ENCODE assay signal across 12 cellular contexts in genomic region chr4:81454498-81454897, GRCh38. TPM values are rescaled to one million over a fixed set of nuclear protein-coding genes. Genes with fewer than 3 reads are reported as not detected.
DNase-seq lines count a peak whose midpoint lies in the region; ATAC-seq, FAIRE-seq and TF ChIP-seq lines count a peak whose summit lies in the region.
"Had no signal": no experiment of that assay in that cellular context is flagged by ENCODE, and none has a peak within 500 bp of the region (broad histone marks: within the 10 kb centered on the region; RNA-seq: fewer than 3 reads in every experiment).

No MANE protein-coding gene starts in this region.

- peak overlapping the region in 1 of 2 donors; percentile 20 for H3K27ac ChIP-seq in small intestine (ENCODE audit: low read depth in 1 of 2, low read length in 1 of 2)
- H3K27ac ChIP-seq in gastroesophageal sphincter: no peak overlapping the region
- no peak overlapping the region for H3K27ac ChIP-seq in effector memory CD4-positive, alpha-beta T cell (ENCODE audit: insufficient read depth, low read length, poor library complexity, severe bottlenecking)
- H3K27ac ChIP-seq: HL-60, left ventricle myocardium inferior, psoas muscle had no signal

- ATAC-seq in gastroesophageal sphincter (no peak), left lobe of liver (no peak)
- ATAC-seq: psoas muscle had no signal

- TF ChIP-seq CTCF in NB4 (IDR thresholded peaks at IDR 0.05; ENCODE audit: low read depth, low read length) (no peak), gastroesophageal sphincter (IDR thresholded peaks at IDR 0.05) (no peak)

- intact Hi-C loops in activated naive CD4-positive, alpha-beta T cell treated with anti-CD3 and anti-CD28 coated beads for 36 hours (cut with micrococcal nuclease): no loop called here

- CTCF ChIA-PET in activated naive CD4-positive, alpha-beta T cell treated with anti-CD3 and anti-CD28 coated beads for 36 hours (lab: Charles Lee): interaction anchor here (1.0 to 1.9 kb wide), 3 partner anchors 13 to 299 kb away, joined by 3 to 11 read pairs (median 4); no protein-coding TSS in a partner anchor

- peak overlapping the region; percentile 68 for H3K27ac Mint-ChIP-seq in activated naive CD4-positive, alpha-beta T cell treated with anti-CD3 and anti-CD28 coated beads for 36 hours

- FAIRE-seq in small intestine (lab: Jason Lieb, UNC): no peak

- no peaks in the 10 kb centered on the region for H3K27me3 ChIP-seq in small intestine (ENCODE audit: control insufficient read depth in 2 of 2, insufficient read depth in 2 of 2, low read length in 2 of 2)
- no peaks in the 10 kb centered on the region; the same call in 1 of the 2 replicates for H3K27me3 ChIP-seq in HAP-1 (ENCODE audit: low read depth)
- H3K27me3 ChIP-seq in gastroesophageal sphincter: no peaks in the 10 kb centered on the region
- H3K27me3 ChIP-seq in effector memory CD4-positive, alpha-beta T cell (replicated peaks; ENCODE audit: control insufficient read depth, insufficient read depth, low read length, poor library complexity, severe bottlenecking): no peaks in the 10 kb centered on the region

- H3K36me3 ChIP-seq in small intestine (ENCODE audit: control insufficient read depth in 2 of 2, insufficient read depth in 2 of 2, low read length in 2 of 2) (peaks cover 3 to 22% of the 10 kb centered on the region in 2 donors), HAP-1 (replicated peaks) (no peaks in the 10 kb centered on the region), gastroesophageal sphincter (peaks cover 0 to 75% of the 10 kb centered on the region in 2 donors)
- H3K36me3 ChIP-seq in effector memory CD4-positive, alpha-beta T cell (ENCODE audit: control insufficient read depth, insufficient read depth, low read length): peaks cover 7% of the 10 kb centered on the region

- H3K36me3 Mint-ChIP-seq in activated naive CD4-positive, alpha-beta T cell treated with anti-CD3 and anti-CD28 coated beads for 36 hours (ENCODE audit: low read depth): peaks cover 43% of the 10 kb centered on the region

- in situ Hi-C loops in HAP-1 (cut with MboI; ENCODE audit: low sequenced_read_pairs): no loop called here

- no peaks in the 10 kb centered on the region for H3K9me3 Mint-ChIP-seq in activated naive CD4-positive, alpha-beta T cell treated with anti-CD3 and anti-CD28 coated beads for 36 hours

- no peaks in the 10 kb centered on the region for H3K27me3 Mint-ChIP-seq in activated naive CD4-positive, alpha-beta T cell treated with anti-CD3 and anti-CD28 coated beads for 36 hours (ENCODE audit: low read depth)

- H3K4me3 Mint-ChIP-seq in activated naive CD4-positive, alpha-beta T cell treated with anti-CD3 and anti-CD28 coated beads for 36 hours: no peak overlapping the region

- H3K9me3 ChIP-seq in small intestine (ENCODE audit: control insufficient read depth, low read depth) (no peaks in the 10 kb centered on the region), HAP-1 (no peaks in the 10 kb centered on the region), gastroesophageal sphincter (no peaks in the 10 kb centered on the region)
- no peaks in the 10 kb centered on the region for H3K9me3 ChIP-seq in effector memory CD4-positive, alpha-beta T cell (ENCODE audit: control insufficient read depth, low read length)
- H3K9me3 ChIP-seq: left ventricle myocardium inferior, psoas muscle had no signal

- H3K4me3 ChIP-seq in NB4 (ENCODE audit: low read depth, low read length) (no peak overlapping the region), small intestine (ENCODE audit: low read depth in 1 of 2, low read length in 2 of 2) (no peak overlapping the region), HAP-1 (no peak overlapping the region), gastroesophageal sphincter (no peak overlapping the region)
- no peak overlapping the region for H3K4me3 ChIP-seq in effector memory CD4-positive, alpha-beta T cell (ENCODE audit: insufficient read depth, low read depth, low read length, poor library complexity, severe bottlenecking)
- H3K4me3 ChIP-seq: left ventricle myocardium inferior, psoas muscle had no signal

- DNase-seq in Daoy (ENCODE audit: low read depth): peak; percentile 13
- peak; percentile 62 for DNase-seq in NB4 (ENCODE audit: low read depth)
- DNase-seq in activated naive CD4-positive, alpha-beta T cell treated with anti-CD3 and anti-CD28 coated beads for 36 hours: peak; percentile 76
- peak; percentile 72 for DNase-seq in small intestine
- no peak for DNase-seq in HAP-1 (ENCODE audit: low spot score in 2 of 2)
- DNase-seq in left lobe of liver (ENCODE audit: low spot score): no peak
- no peak for DNase-seq in effector memory CD4-positive, alpha-beta T cell
- DNase-seq: left ventricle myocardium inferior, NCI-H2081, psoas muscle had no signal

- TF ChIP-seq POLR2A in NB4 (IDR thresholded peaks at IDR 0.05; ENCODE audit: extremely low read depth, insufficient read length) (no peak), gastroesophageal sphincter (IDR thresholded peaks at IDR 0.05) (no peak)

- peaks cover 0 to 10% of the 10 kb centered on the region in 2 donors for H3K4me1 ChIP-seq in small intestine (ENCODE audit: control insufficient read depth in 2 of 2, insufficient read depth in 1 of 2, low read depth in 1 of 2, low read length in 1 of 2)
- H3K4me1 ChIP-seq in HAP-1: no peaks in the 10 kb centered on the region
- no peaks in the 10 kb centered on the region for H3K4me1 ChIP-seq in gastroesophageal sphincter
- no peaks in the 10 kb centered on the region for H3K4me1 ChIP-seq in effector memory CD4-positive, alpha-beta T cell (ENCODE audit: control insufficient read depth, insufficient read depth, low read length, poor library complexity, severe bottlenecking)
- H3K4me1 ChIP-seq: psoas muscle had no signal

- H3K4me1 Mint-ChIP-seq in activated naive CD4-positive, alpha-beta T cell treated with anti-CD3 and anti-CD28 coated beads for 36 hours (ENCODE audit: low read depth): peaks cover 19% of the 10 kb centered on the region

- 22 to 34% (median 28%) methylated on average over 5 of the region's 5 CpGs for WGBS in small intestine, 3 donors
- WGBS in gastroesophageal sphincter (ENCODE audit: low coverage in 1 of 2), 2 donors: 42 to 62% methylated on average over 5 of the region's 5 CpGs

- TF ChIP-seq EP300 in gastroesophageal sphincter (IDR thresholded peaks at IDR 0.05): no peak

RNA-seq across cellular contexts. Expression of gene RASGEF1B, which starts 17.2 kb away (rescaled TPM):
- 0.68 and 1.1 TPM in 2 replicates for total RNA-seq in Daoy (2014; rRNA removed; shearing (Covaris generic))
- 1 to 10 TPM; 6.5 to 6.7 TPM for total RNA-seq in activated naive CD4-positive, alpha-beta T cell treated with anti-CD3 and anti-CD28 coated beads for 36 hours
- polyA plus RNA-seq in small intestine: 10 to 100 TPM in 2 of 3 donors, 1 to 10 TPM in 1; 7.6 to 18.6 (median 14.1) TPM
- total RNA-seq in gastroesophageal sphincter (10 to 100 TPM in 2 of 4 donors, 1 to 10 TPM in 2; 4.0 to 14.7 (median 9.4) TPM), left lobe of liver (23.6 TPM)

Comparison
In these comparisons a context has a peak if more than half of its experiments do, and no peak if none do; other contexts are left out.
1. DNase-seq: peak in Daoy (single experiment), NB4 (single experiment), activated naive CD4-positive, alpha-beta T cell treated with anti-CD3 and anti-CD28 coated beads for 36 hours (single experiment) and small intestine (single experiment); none in HAP-1 (0 of 2), left lobe of liver (single experiment) and effector memory CD4-positive, alpha-beta T cell (0 of 3).